ENCODE assay signal across 26 cellular contexts in the genomic region with DNA sequence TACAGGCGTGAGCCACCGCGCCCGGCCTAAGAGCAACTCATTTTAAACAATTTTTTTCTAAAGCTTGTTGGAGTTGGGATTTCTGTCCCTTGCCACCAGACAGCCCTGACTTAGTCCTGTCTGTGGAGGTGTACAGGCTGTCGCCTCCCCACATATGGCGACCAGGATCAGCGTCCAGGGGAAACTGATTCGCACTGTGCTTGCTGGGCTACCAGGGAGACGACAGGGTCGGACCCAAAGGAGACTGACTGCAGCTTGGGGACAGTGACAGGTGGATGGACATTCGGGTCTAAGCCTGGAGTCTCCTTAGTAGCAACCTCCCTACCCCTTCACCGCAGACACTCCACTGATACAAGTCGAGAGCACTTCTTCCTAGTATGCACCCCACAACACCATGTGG. TPM values are rescaled to one million over a fixed set of nuclear protein-coding genes. Genes with fewer than 3 reads are reported as not detected.
A peak's percentile ranks its signal among the peaks of the same experiment; 100 is the strongest.
DNase-seq lines count a peak whose midpoint lies in the region; ATAC-seq and TF ChIP-seq lines count a peak whose summit lies in the region.
"Had no signal": no experiment of that assay in that cellular context is flagged by ENCODE, and none has a peak within 500 bp of the region (broad histone marks: within the 10 kb centered on the region; RNA-seq: fewer than 3 reads in every experiment).

No MANE protein-coding gene starts in this region.

- intact Hi-C loops in dendritic cell treated with granulocyte-macrophage colony-stimulating factor and Interleukin-4, amounts not matched to agents 40 ng/mL and 50 ng/mL, for 4 days (cut with micrococcal nuclease) = no loop called here
- intact Hi-C loops in upper lobe of right lung (cut with DNase I) = no loop called here
- intact Hi-C loops in transverse colon (cut with DNase I; ENCODE audit: low total_unique reads) = no loop called here
- intact Hi-C loops in left lung (cut with DNase I) = no loop called here

- H3K4me1 ChIP-seq in osteoblast (ENCODE audit: insufficient read depth, low read length) (no peaks in the 10 kb centered on the region), upper lobe of right lung (no peaks in the 10 kb centered on the region), transverse colon (no peaks in the 10 kb centered on the region), left lung (no peaks in the 10 kb centered on the region)
- H3K4me1 ChIP-seq: BE2C, HAP-1, Peyer's patch had no signal

- in situ Hi-C loops in transverse colon (cut with MboI; ENCODE audit: low pct_ligation_motif_present in 1 of 4, low pct_unique_long_range_greater_than_20kb in 1 of 4, low sequenced_read_pairs in 3 of 4) = no loop called here

- H3K9me3 ChIP-seq in osteoblast (ENCODE audit: low read depth, low read length) (no peaks in the 10 kb centered on the region), upper lobe of right lung (no peaks in the 10 kb centered on the region), transverse colon (no peaks in the 10 kb centered on the region), left lung (no peaks in the 10 kb centered on the region)
- H3K9me3 ChIP-seq: BE2C, HAP-1, Peyer's patch had no signal

- no peaks in the 10 kb centered on the region for H3K27me3 Mint-ChIP-seq in activated naive CD4-positive, alpha-beta T cell treated with anti-CD3 and anti-CD28 coated beads, Interleukin-2, amount 10 ng/mL, durations not matched to agents 7 days and 5 days
- no peaks in the 10 kb centered on the region for H3K27me3 Mint-ChIP-seq in dendritic cell treated with granulocyte-macrophage colony-stimulating factor and Interleukin-4, amounts not matched to agents 40 ng/mL and 50 ng/mL, for 4 days
- H3K27me3 Mint-ChIP-seq: IgD-negative memory B cell had no signal

- DNase-seq in activated naive CD4-positive, alpha-beta T cell treated with anti-CD3 and anti-CD28 coated beads, Interleukin-2, amount 10 ng/mL, durations not matched to agents 7 days and 5 days = no peak
- DNase-seq in activated naive CD4-positive, alpha-beta T cell (lab: John Stamatoyannopoulos, UW) = no peak
- DNase-seq in osteoblast (ENCODE audit: insufficient read length, low spot score, missing footprints) (peak; percentile 62), upper lobe of right lung (peak; percentile 37), transverse colon (no peak), left lung (no peak), kidney glomerular epithelial cell (lab: John Stamatoyannopoulos, UW) (no peak)
- DNase-seq: 8988T, ACHN, BE2C, Calu3, DMS79 treated with DMSO at 0.1 percent for 48 hours, GF-D8, GOT3, HFFc6, MM.1S, NCI-H2029, NCI-H446, NCI-H524 treated with DMSO at 0.1 percent for 48 hours, NCI-H82 had no signal

- TF ChIP-seq POLR2A in transverse colon (IDR thresholded peaks at IDR 0.05) = no peak

- no peaks in the 10 kb centered on the region for H3K27me3 ChIP-seq in osteoblast (ENCODE audit: insufficient read depth, low read length)
- no peaks in the 10 kb centered on the region for H3K27me3 ChIP-seq in upper lobe of right lung
- H3K27me3 ChIP-seq in transverse colon = no peaks in the 10 kb centered on the region
- H3K27me3 ChIP-seq in left lung = no peaks in the 10 kb centered on the region
- H3K27me3 ChIP-seq: BE2C, Peyer's patch had no signal

- no peak for ATAC-seq in upper lobe of right lung
- ATAC-seq in left lung = no peak

- H3K27ac ChIP-seq in osteoblast (ENCODE audit: low read depth, low read length) (no peak overlapping the region), upper lobe of right lung (no peak overlapping the region), transverse colon (no peak overlapping the region), left lung (no peak overlapping the region)
- H3K27ac ChIP-seq: KMS-11, Peyer's patch had no signal

- TF ChIP-seq CTCF in osteoblast (IDR thresholded peaks at IDR 0.05; ENCODE audit: extremely low read depth, low read depth, low read length) (no peak), upper lobe of right lung (IDR thresholded peaks at IDR 0.05) (no peak), transverse colon (IDR thresholded peaks at IDR 0.05) (no peak), left lung (IDR thresholded peaks at IDR 0.05) (no peak)

- 92 to 97% methylated on average over 9 to 13 of the region's 13 CpGs for WGBS in transverse colon (ENCODE audit: low coverage in 1 of 2), 2 donors

- no peak for TF ChIP-seq EP300 in transverse colon (IDR thresholded peaks at IDR 0.05; ENCODE audit: low read depth)

- H2AFZ ChIP-seq in osteoblast (ENCODE audit: low read length) = no peak overlapping the region

- H4K20me1 ChIP-seq in osteoblast (ENCODE audit: insufficient read depth, low read length) = no peaks in the 10 kb centered on the region

- H3K4me3 Mint-ChIP-seq in activated naive CD4-positive, alpha-beta T cell treated with anti-CD3 and anti-CD28 coated beads, Interleukin-2, amount 10 ng/mL, durations not matched to agents 7 days and 5 days = no peak overlapping the region
- no peak overlapping the region for H3K4me3 Mint-ChIP-seq in dendritic cell treated with granulocyte-macrophage colony-stimulating factor and Interleukin-4, amounts not matched to agents 40 ng/mL and 50 ng/mL, for 4 days
- H3K4me3 Mint-ChIP-seq: CD14-positive monocyte, HFFc6, IgD-negative memory B cell had no signal

- H3K9me3 Mint-ChIP-seq in activated naive CD4-positive, alpha-beta T cell treated with anti-CD3 and anti-CD28 coated beads, Interleukin-2, amount 10 ng/mL, durations not matched to agents 7 days and 5 days = no peaks in the 10 kb centered on the region
- no peaks in the 10 kb centered on the region for H3K9me3 Mint-ChIP-seq in dendritic cell treated with granulocyte-macrophage colony-stimulating factor and Interleukin-4, amounts not matched to agents 40 ng/mL and 50 ng/mL, for 4 days
- H3K9me3 Mint-ChIP-seq: HFFc6, IgD-negative memory B cell had no signal

- peaks cover 33% of the 10 kb centered on the region for H3K36me3 Mint-ChIP-seq in activated naive CD4-positive, alpha-beta T cell treated with anti-CD3 and anti-CD28 coated beads, Interleukin-2, amount 10 ng/mL, durations not matched to agents 7 days and 5 days
- peaks cover 94% of the 10 kb centered on the region for H3K36me3 Mint-ChIP-seq in dendritic cell treated with granulocyte-macrophage colony-stimulating factor and Interleukin-4, amounts not matched to agents 40 ng/mL and 50 ng/mL, for 4 days (ENCODE audit: low read depth)

- H3K4me3 ChIP-seq in osteoblast (ENCODE audit: insufficient read depth, low read length) (no peak overlapping the region), upper lobe of right lung (no peak overlapping the region), transverse colon (no peak overlapping the region), left lung (no peak overlapping the region)
- H3K4me3 ChIP-seq: HAP-1, Peyer's patch had no signal

- H3K27ac Mint-ChIP-seq in activated naive CD4-positive, alpha-beta T cell treated with anti-CD3 and anti-CD28 coated beads, Interleukin-2, amount 10 ng/mL, durations not matched to agents 7 days and 5 days = peak overlapping the region; percentile 33
- peak overlapping the region; percentile 36 for H3K27ac Mint-ChIP-seq in dendritic cell treated with granulocyte-macrophage colony-stimulating factor and Interleukin-4, amounts not matched to agents 40 ng/mL and 50 ng/mL, for 4 days
- H3K27ac Mint-ChIP-seq: HFFc6 had no signal

- no peak overlapping the region for H3K4me2 ChIP-seq in osteoblast (ENCODE audit: insufficient read depth, low read length)
- H3K4me2 ChIP-seq: KMS-11 had no signal

- H3K79me2 ChIP-seq in osteoblast (ENCODE audit: insufficient read depth, low read length) = no peaks in the 10 kb centered on the region

- peaks cover 9% of the 10 kb centered on the region for H3K4me1 Mint-ChIP-seq in activated naive CD4-positive, alpha-beta T cell treated with anti-CD3 and anti-CD28 coated beads, Interleukin-2, amount 10 ng/mL, durations not matched to agents 7 days and 5 days
- H3K4me1 Mint-ChIP-seq in dendritic cell treated with granulocyte-macrophage colony-stimulating factor and Interleukin-4, amounts not matched to agents 40 ng/mL and 50 ng/mL, for 4 days (ENCODE audit: low read depth) = no peaks in the 10 kb centered on the region
- H3K4me1 Mint-ChIP-seq: CD14-positive monocyte had no signal

- peaks cover 9% of the 10 kb centered on the region for H3K36me3 ChIP-seq in osteoblast (ENCODE audit: insufficient read depth, low read length)
- peaks cover 29% of the 10 kb centered on the region for H3K36me3 ChIP-seq in upper lobe of right lung
- H3K36me3 ChIP-seq in transverse colon = peaks cover 0 to 24% (median 6%) of the 10 kb centered on the region in 4 donors
- peaks cover 0 to 84% of the 10 kb centered on the region in 2 donors for H3K36me3 ChIP-seq in left lung

- CTCF ChIA-PET in activated naive CD4-positive, alpha-beta T cell treated with anti-CD3 and anti-CD28 coated beads, Interleukin-2, amount 10 ng/mL, durations not matched to agents 7 days and 5 days (lab: Charles Lee) = no interaction called here

RNA-seq across cellular contexts. Expression of a gene that starts 40.3 kb away (rescaled TPM):
- total RNA-seq in osteoblast (39.8 and 40.5 TPM in 2 replicates), upper lobe of right lung (35.3 TPM), transverse colon (10 to 100 TPM; 15.3 to 36.8 (median 31.1) TPM), left lung (10 to 100 TPM; 40.1 to 46.1 TPM)

RNA-seq across cellular contexts. Expression of a gene that starts 57.0 kb away (rescaled TPM):
- total RNA-seq in osteoblast (20.0 and 20.6 TPM in 2 replicates), upper lobe of right lung (18.8 TPM), transverse colon (10 to 100 TPM in 3 of 4 donors, 1 to 10 TPM in 1; 6.7 to 63.7 (median 18.4) TPM), left lung (10 to 100 TPM; 17.3 to 33.7 TPM)

Comparison
In these comparisons a context has a peak if more than half of its experiments do, and no peak if none do; other contexts are left out.
1. DNase-seq: peak in osteoblast (single experiment) and upper lobe of right lung (single experiment); none in activated naive CD4-positive, alpha-beta T cell treated with anti-CD3 and anti-CD28 coated beads, Interleukin-2, amount 10 ng/mL, durations not matched to agents 7 days and 5 days (single experiment), activated naive CD4-positive, alpha-beta T cell (0 of 4), transverse colon (single experiment), left lung (0 of 2) and kidney glomerular epithelial cell (single experiment).